8 cellular contexts compared by ENCODE assay signal in the genomic region with DNA sequence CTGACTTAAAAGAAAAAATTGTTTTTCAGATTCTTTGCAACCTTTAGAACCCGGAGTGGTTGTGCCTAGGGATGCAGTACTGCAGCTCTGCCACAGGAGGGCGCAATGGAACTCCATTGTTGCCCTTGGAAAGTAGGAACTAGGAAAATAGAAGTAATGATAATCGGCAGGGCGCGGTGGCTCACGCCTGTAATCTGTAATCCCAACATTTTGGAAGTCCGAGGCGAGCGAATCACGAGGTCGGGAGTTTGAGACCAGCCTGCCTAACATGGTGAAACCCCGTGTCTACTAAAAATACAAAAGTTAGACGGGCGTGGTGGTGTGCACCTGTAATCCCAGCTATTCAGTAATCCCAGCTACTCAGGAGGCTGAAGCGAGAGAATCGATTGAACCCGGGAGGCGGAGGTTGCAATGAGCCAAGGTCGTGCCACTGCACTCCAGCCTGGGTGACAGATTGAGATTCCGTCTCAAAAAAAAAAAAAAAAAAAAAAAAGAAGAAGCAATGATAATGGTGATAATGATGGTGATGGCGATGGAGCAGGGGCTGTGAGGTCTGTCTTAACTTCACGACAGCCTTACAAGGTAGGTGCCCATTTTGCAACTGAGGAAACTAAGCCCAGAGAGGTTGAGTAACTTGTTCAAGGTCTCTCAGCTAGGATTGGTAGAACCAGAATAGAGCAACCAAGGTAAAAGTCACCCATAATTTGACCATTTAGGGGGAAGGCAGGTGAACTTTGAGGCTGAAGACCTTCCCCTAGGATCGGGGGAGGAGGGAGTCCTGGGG.
DNase-seq lines count a peak whose midpoint lies in the region; FAIRE-seq and TF ChIP-seq lines count a peak whose summit lies in the region.

No MANE protein-coding gene starts in this region.

- no peak for FAIRE-seq in RCC 7860 (lab: Jason Lieb, UNC)

- TF ChIP-seq CTCF in 22Rv1 (IDR thresholded peaks at IDR 0.05) (peak; percentile 87), GM12874 (IDR thresholded peaks at IDR 0.05; ENCODE audit: insufficient read depth, low read depth, low read length) (peak; percentile 77), retinal pigment epithelial cell (conservative IDR thresholded peaks at IDR 0.05; ENCODE audit: low read depth, low read length) (peak; percentile 93)

- no peak overlapping the region for H3K27ac ChIP-seq in 22Rv1

- H3K4me3 ChIP-seq in retinal pigment epithelial cell (ENCODE audit: low read length), result no peak overlapping the region

- DNase-seq in RCC 7860 (ENCODE audit: low spot score), result peak; percentile 13
- DNase-seq in activated T-helper 1 cell treated with anti-CD3 and anti-CD28 coated beads, Interleukin-2, amount 50 U/mL, for 16 hours (ENCODE audit: low read depth in 1 of 2, low spot score in 1 of 2), result peak; percentile 27 to 33
- peak; percentile 51 for DNase-seq in germinal center (ENCODE audit: low spot score)
- DNase-seq in retinal pigment epithelial cell (ENCODE audit: low read depth), result no peak
- DNase-seq in globus pallidus (ENCODE audit: low spot score), result no peak
- no peak for DNase-seq in epidermal melanocyte (ENCODE audit: insufficient read length, low spot score)

Comparison
In these comparisons a context has a peak if more than half of its experiments do, and no peak if none do; other contexts are left out.
1. DNase-seq: peak in RCC 7860 (single experiment), activated T-helper 1 cell treated with anti-CD3 and anti-CD28 coated beads, Interleukin-2, amount 50 U/mL, for 16 hours (2 of 2) and germinal center (single experiment); none in retinal pigment epithelial cell (single experiment), globus pallidus (single experiment) and epidermal melanocyte (single experiment).
2. Peak in every context shown above with its lines, with median percentiles within 50 percentile points of each other: CTCF ChIP-seq.